Comparison of ENCODE assay signal across 13 cellular contexts in the genomic region with DNA sequence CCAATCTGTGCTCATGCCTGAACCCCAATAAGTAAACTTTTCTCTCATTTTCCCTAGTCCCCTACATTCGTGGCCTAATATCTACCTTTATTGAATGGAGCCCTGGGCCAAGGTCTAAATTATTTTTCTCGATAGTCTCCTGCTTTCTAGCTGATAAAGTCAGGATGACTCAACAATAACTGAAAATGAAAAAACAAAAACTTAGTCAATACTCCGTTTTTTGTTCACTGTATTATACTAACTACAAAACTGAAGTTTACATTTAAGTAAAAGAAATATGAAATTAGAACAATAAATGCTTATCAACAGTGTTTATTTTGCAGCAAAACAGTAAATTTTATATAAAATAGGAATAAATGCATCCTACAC. TPM values are rescaled to one million over a fixed set of nuclear protein-coding genes. Genes with fewer than 3 reads are reported as not detected.
A peak's percentile ranks its signal among the peaks of the same experiment; 100 is the strongest.
DNase-seq lines count a peak whose midpoint lies in the region; ATAC-seq and TF ChIP-seq lines count a peak whose summit lies in the region.
"Had no signal": no experiment of that assay in that cellular context is flagged by ENCODE, and none has a peak within 500 bp of the region (broad histone marks: within the 10 kb centered on the region; RNA-seq: fewer than 3 reads in every experiment).

No MANE protein-coding gene starts in this region.

- H3K9me3 ChIP-seq in RWPE2 (ENCODE audit: severe bottlenecking) = no peaks in the 10 kb centered on the region

- no peak for TF ChIP-seq CTCF in natural killer cell (IDR thresholded peaks at IDR 0.05)
- no peak for TF ChIP-seq CTCF in RWPE2 (IDR thresholded peaks at IDR 0.05; ENCODE audit: poor library complexity, severe bottlenecking)
- no peak for TF ChIP-seq CTCF in CD14-positive monocyte (IDR thresholded peaks at IDR 0.05)

- no peak overlapping the region for H3K27ac Mint-ChIP-seq in natural killer cell treated with Interleukin-12 subunit alpha and Interleukin-12 subunit beta and Interleukin-15 and Interleukin-18, amount 100 ng/mL, for 72 hours
- no peak overlapping the region for H3K27ac Mint-ChIP-seq in natural killer cell
- peak overlapping the region; percentile 31 for H3K27ac Mint-ChIP-seq in dendritic cell treated with granulocyte-macrophage colony-stimulating factor and Interleukin-4, amounts not matched to agents 40 ng/mL and 50 ng/mL, for 4 days
- peak overlapping the region in 1 of 7 donors; percentile 6 for H3K27ac Mint-ChIP-seq in CD14-positive monocyte
- H3K27ac Mint-ChIP-seq in stimulated activated naive CD8-positive, alpha-beta T cell treated with anti-CD3 and anti-CD28 coated beads, Interleukin-15, amount 100 ng/mL, for 72 hours = no peak overlapping the region
- H3K27ac Mint-ChIP-seq: CD4-positive, alpha-beta memory T cell had no signal

- H3K27ac ChIP-seq in RWPE2 (ENCODE audit: poor library complexity, severe bottlenecking) = peak overlapping the region; percentile 60

- H3K27me3 Mint-ChIP-seq in natural killer cell treated with Interleukin-12 subunit alpha and Interleukin-12 subunit beta and Interleukin-15 and Interleukin-18, amount 100 ng/mL, for 72 hours = peaks cover 0 to 3% of the 10 kb centered on the region in 2 donors
- H3K27me3 Mint-ChIP-seq in natural killer cell (ENCODE audit: low read depth in 2 of 2) = peaks cover 2 to 6% of the 10 kb centered on the region in 2 donors
- no peaks in the 10 kb centered on the region for H3K27me3 Mint-ChIP-seq in dendritic cell treated with granulocyte-macrophage colony-stimulating factor and Interleukin-4, amounts not matched to agents 40 ng/mL and 50 ng/mL, for 4 days
- H3K27me3 Mint-ChIP-seq in CD14-positive monocyte (ENCODE audit: low read depth in 3 of 3) = no peaks in the 10 kb centered on the region
- H3K27me3 Mint-ChIP-seq in stimulated activated naive CD8-positive, alpha-beta T cell treated with anti-CD3 and anti-CD28 coated beads, Interleukin-15, amount 100 ng/mL, for 72 hours = no peaks in the 10 kb centered on the region

- H3K36me3 ChIP-seq in RWPE2 (ENCODE audit: low read depth) = no peaks in the 10 kb centered on the region

- ATAC-seq in natural killer cell treated with Interleukin-12 subunit alpha and Interleukin-12 subunit beta and Interleukin-15 and Interleukin-18, amount 100 ng/mL, for 72 hours = no peak
- no peak for ATAC-seq in natural killer cell
- ATAC-seq in RWPE2 (ENCODE audit: low read depth) = no peak
- ATAC-seq in GM18873 (IDR thresholded peaks at IDR 0.05; ENCODE audit: low FRiP score, unreplicated experiment) = no peak
- ATAC-seq in stimulated activated naive CD8-positive, alpha-beta T cell treated with anti-CD3 and anti-CD28 coated beads, Interleukin-15, amount 100 ng/mL, for 72 hours = no peak

- peaks cover 22% of the 10 kb centered on the region for H3K4me1 ChIP-seq in RWPE2 (ENCODE audit: insufficient read depth, poor library complexity, severe bottlenecking)

- H3K27me3 ChIP-seq in RWPE2 (ENCODE audit: insufficient read depth, poor library complexity, severe bottlenecking) = no peaks in the 10 kb centered on the region

- H3K4me3 Mint-ChIP-seq in natural killer cell treated with Interleukin-12 subunit alpha and Interleukin-12 subunit beta and Interleukin-15 and Interleukin-18, amount 100 ng/mL, for 72 hours = peak overlapping the region; percentile 30
- H3K4me3 Mint-ChIP-seq in natural killer cell = no peak overlapping the region
- H3K4me3 Mint-ChIP-seq in dendritic cell treated with granulocyte-macrophage colony-stimulating factor and Interleukin-4, amounts not matched to agents 40 ng/mL and 50 ng/mL, for 4 days = no peak overlapping the region
- H3K4me3 Mint-ChIP-seq in CD14-positive monocyte = no peak overlapping the region
- no peak overlapping the region for H3K4me3 Mint-ChIP-seq in stimulated activated naive CD8-positive, alpha-beta T cell treated with anti-CD3 and anti-CD28 coated beads, Interleukin-15, amount 100 ng/mL, for 72 hours
- H3K4me3 Mint-ChIP-seq: CD4-positive, alpha-beta memory T cell had no signal

- H3K36me3 Mint-ChIP-seq in natural killer cell treated with Interleukin-12 subunit alpha and Interleukin-12 subunit beta and Interleukin-15 and Interleukin-18, amount 100 ng/mL, for 72 hours = no peaks in the 10 kb centered on the region
- H3K36me3 Mint-ChIP-seq in natural killer cell = no peaks in the 10 kb centered on the region
- H3K36me3 Mint-ChIP-seq in dendritic cell treated with granulocyte-macrophage colony-stimulating factor and Interleukin-4, amounts not matched to agents 40 ng/mL and 50 ng/mL, for 4 days (ENCODE audit: low read depth) = no peaks in the 10 kb centered on the region
- H3K36me3 Mint-ChIP-seq in CD14-positive monocyte = no peaks in the 10 kb centered on the region
- H3K36me3 Mint-ChIP-seq: CD4-positive, alpha-beta memory T cell had no signal

- no peak for DNase-seq in natural killer cell treated with Interleukin-12 subunit alpha and Interleukin-12 subunit beta and Interleukin-15 and Interleukin-18, amount 100 ng/mL, for 72 hours (ENCODE audit: low spot score)
- DNase-seq in natural killer cell (no peak), RWPE2 (ENCODE audit: low spot score) (no peak), H4 (ENCODE audit: low spot score) (no peak), CD14-positive monocyte (ENCODE audit: low spot score) (no peak)
- DNase-seq in stimulated activated naive CD8-positive, alpha-beta T cell treated with anti-CD3 and anti-CD28 coated beads, Interleukin-15, amount 100 ng/mL, for 72 hours = no peak
- DNase-seq: CD4-positive, alpha-beta memory T cell; DMS79; NCI-H2029; NCI-H510A had no signal

- H3K4me1 Mint-ChIP-seq in natural killer cell treated with Interleukin-12 subunit alpha and Interleukin-12 subunit beta and Interleukin-15 and Interleukin-18, amount 100 ng/mL, for 72 hours (ENCODE audit: low read depth in 2 of 2) = peaks cover 17 to 26% of the 10 kb centered on the region in 2 donors
- H3K4me1 Mint-ChIP-seq in natural killer cell = peaks cover 13 to 16% of the 10 kb centered on the region in 2 donors
- H3K4me1 Mint-ChIP-seq in dendritic cell treated with granulocyte-macrophage colony-stimulating factor and Interleukin-4, amounts not matched to agents 40 ng/mL and 50 ng/mL, for 4 days (ENCODE audit: low read depth) = peaks cover 33% of the 10 kb centered on the region
- peaks cover 39% of the 10 kb centered on the region for H3K4me1 Mint-ChIP-seq in CD14-positive monocyte
- H3K4me1 Mint-ChIP-seq in stimulated activated naive CD8-positive, alpha-beta T cell treated with anti-CD3 and anti-CD28 coated beads, Interleukin-15, amount 100 ng/mL, for 72 hours = peaks cover 14% of the 10 kb centered on the region

- no peaks in the 10 kb centered on the region for H3K9me3 Mint-ChIP-seq in natural killer cell treated with Interleukin-12 subunit alpha and Interleukin-12 subunit beta and Interleukin-15 and Interleukin-18, amount 100 ng/mL, for 72 hours
- H3K9me3 Mint-ChIP-seq in natural killer cell = no peaks in the 10 kb centered on the region
- H3K9me3 Mint-ChIP-seq in dendritic cell treated with granulocyte-macrophage colony-stimulating factor and Interleukin-4, amounts not matched to agents 40 ng/mL and 50 ng/mL, for 4 days = no peaks in the 10 kb centered on the region
- no peaks in the 10 kb centered on the region for H3K9me3 Mint-ChIP-seq in CD14-positive monocyte
- no peaks in the 10 kb centered on the region for H3K9me3 Mint-ChIP-seq in stimulated activated naive CD8-positive, alpha-beta T cell treated with anti-CD3 and anti-CD28 coated beads, Interleukin-15, amount 100 ng/mL, for 72 hours
- H3K9me3 Mint-ChIP-seq: CD4-positive, alpha-beta memory T cell had no signal

- H3K4me3 ChIP-seq in RWPE2 (ENCODE audit: severe bottlenecking) = no peak overlapping the region

- intact Hi-C loops in natural killer cell (cut with micrococcal nuclease) = no loop called here
- intact Hi-C loops in dendritic cell treated with granulocyte-macrophage colony-stimulating factor and Interleukin-4, amounts not matched to agents 40 ng/mL and 50 ng/mL, for 4 days (cut with micrococcal nuclease) = no loop called here
- intact Hi-C loops in CD14-positive monocyte (cut with micrococcal nuclease) = loop anchor here in 1 of 2 donors (10.0 kb wide), 1 partner anchor 197 kb away; the partner anchor contains the start of gene BZW1

RNA-seq across cellular contexts. Expression of gene AOX1, which starts 32.2 kb away (rescaled TPM):
- under 1 TPM; 0.17 to 0.26 TPM for total RNA-seq in natural killer cell treated with Interleukin-12 subunit alpha and Interleukin-12 subunit beta and Interleukin-15 and Interleukin-18, amount 100 ng/mL, for 72 hours
- total RNA-seq in natural killer cell = not detected
- 0.06 and 3.3 TPM in 2 replicates for total RNA-seq in H4 (2014; rRNA removed; shearing (Covaris generic))
- not detected for polyA plus RNA-seq in CD14-positive monocyte
- total RNA-seq: CD4-positive, alpha-beta memory T cell; G401 had no signal
- polyA plus RNA-seq: CD4-positive, alpha-beta memory T cell had no signal
